ENCODE assay signal across 33 cellular contexts in the genomic region with DNA sequence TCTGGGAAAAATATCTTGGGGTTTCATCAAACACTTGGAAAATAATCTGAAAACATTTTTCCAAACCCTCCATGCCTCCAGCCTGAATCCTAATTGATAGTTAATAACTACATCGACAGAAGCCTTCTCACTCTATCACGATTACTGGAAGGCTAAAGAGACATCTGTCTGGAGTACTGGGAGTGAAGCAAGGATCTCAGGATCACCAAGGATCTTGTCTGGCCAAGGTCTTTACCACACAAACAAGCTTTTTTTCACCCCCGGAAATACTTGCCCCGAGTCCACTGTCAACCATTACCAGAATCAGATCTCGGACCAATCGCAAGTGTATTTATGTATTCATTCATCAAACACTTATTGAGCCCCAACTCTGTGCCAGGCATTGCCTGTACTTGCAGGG. TPM values are rescaled to one million over a fixed set of nuclear protein-coding genes. Genes with fewer than 3 reads are reported as not detected.
"Had no signal": no experiment of that assay in that cellular context is flagged by ENCODE, and none has a peak within 500 bp of the region (broad histone marks: within the 10 kb centered on the region; RNA-seq: fewer than 3 reads in every experiment).

No MANE protein-coding gene starts in this region.

- H3K36me3 ChIP-seq: breast epithelium, MG63, Peyer's patch, SJSA1, WERI-Rb-1 had no signal

- H3K27me3 ChIP-seq: body of pancreas, breast epithelium, MG63, Peyer's patch, SJSA1 had no signal

- H3K9me3 ChIP-seq: body of pancreas, breast epithelium, MG63, Peyer's patch, SJSA1 had no signal

- H3K9me3 Mint-ChIP-seq: activated CD4-positive, alpha-beta T cell treated with anti-CD3 and anti-CD28 coated beads, Interleukin-2, amount 10 ng/mL, durations not matched to agents 24 days and 14 days; activated naive CD4-positive, alpha-beta T cell treated with anti-CD3 and anti-CD28 coated beads, Interleukin-2, amount 50 U/mL, for 24 hours; activated naive CD8-positive, alpha-beta T cell treated with anti-CD3 and anti-CD28 coated beads, Interleukin-2, amount 10 ng/mL, durations not matched to agents 7 days and 5 days; activated T-cell treated with anti-CD3 and anti-CD28 coated beads, Interleukin-2, amount 50 U/mL, for 24 hours; activated T-helper 2 cell treated with anti-CD3 and anti-CD28 coated beads, Interferon-gamma antibody, Interleukin-2, Interleukin-4, amounts not matched to agents 10 μg/mL and 5 μg/mL and 100 μg/mL, durations not matched to agents 14 hours and 24 hours and 36 hours; T-cell had no signal

- DNase-seq: activated CD4-positive, alpha-beta T cell treated with anti-CD3 and anti-CD28 coated beads, Interleukin-2, amount 10 ng/mL, durations not matched to agents 24 days and 14 days; activated CD4-positive, alpha-beta T cell treated with anti-CD3 and anti-CD28 coated beads, Interleukin-2, amount 50 U/mL, for 4 hours; activated CD8-positive, alpha-beta T cell treated with anti-CD3 and anti-CD28 coated beads, Interleukin-2, amount 10 ng/mL, durations not matched to agents 7 days and 5 days; activated gamma-delta T cell; activated naive CD4-positive, alpha-beta T cell treated with Interleukin-2 at 50 U/mL for 16 hours; activated naive CD8-positive, alpha-beta T cell treated with anti-CD3 and anti-CD28 coated beads, Interleukin-2, amount 10 ng/mL, durations not matched to agents 7 days and 5 days; activated T-cell treated with anti-CD3 and anti-CD28 coated beads, Interleukin-2, amount 50 U/mL, for 24 hours; body of pancreas; Kasumi-1; KG1; MG63; NCI-H1048; NCI-H1105 treated with DMSO at 0.1 percent for 48 hours; NCI-H1436; NCI-H187; NCI-H2081; NCI-H345; NCI-H510A; NCI-H526; NCI-H748 treated with DMSO at 0.1 percent for 48 hours; NK-92 treated with Interleukin-12 subunit alpha and Interleukin-12 subunit beta, amount 100 ng/mL, for 24 hours; PC-3; Peyer's patch; RPMI8226; SHP77 treated with DMSO at 0.1 percent for 48 hours; T-cell; T-helper 17 cell; WERI-Rb-1 had no signal

- H3K4me1 ChIP-seq: breast epithelium, SJSA1 had no signal

- ATAC-seq: activated CD8-positive, alpha-beta T cell treated with anti-CD3 and anti-CD28 coated beads, Interleukin-2, amount 10 ng/mL, durations not matched to agents 7 days and 5 days; body of pancreas; PC-3; SK-N-SH treated with all-trans-retinoic acid at 6 μM for 48 hours; T-cell; T-helper 17 cell had no signal

- H3K27me3 Mint-ChIP-seq: activated CD4-positive, alpha-beta T cell treated with anti-CD3 and anti-CD28 coated beads, Interleukin-2, amount 10 ng/mL, durations not matched to agents 24 days and 14 days; activated naive CD4-positive, alpha-beta T cell treated with anti-CD3 and anti-CD28 coated beads, Interleukin-2, amount 50 U/mL, for 24 hours; activated naive CD8-positive, alpha-beta T cell treated with anti-CD3 and anti-CD28 coated beads, Interleukin-2, amount 10 ng/mL, durations not matched to agents 7 days and 5 days; activated T-cell treated with anti-CD3 and anti-CD28 coated beads, Interleukin-2, amount 50 U/mL, for 24 hours; T-cell; T-helper 17 cell had no signal

- H3K36me3 Mint-ChIP-seq: activated naive CD8-positive, alpha-beta T cell treated with anti-CD3 and anti-CD28 coated beads, Interleukin-2, amount 10 ng/mL, durations not matched to agents 7 days and 5 days; T-cell had no signal

- H3K27ac ChIP-seq: body of pancreas, breast epithelium, SJSA1, WERI-Rb-1 had no signal

- H3K27ac Mint-ChIP-seq: activated CD4-positive, alpha-beta T cell treated with anti-CD3 and anti-CD28 coated beads, Interleukin-2, amount 10 ng/mL, durations not matched to agents 24 days and 14 days; activated CD8-positive, alpha-beta T cell treated with anti-CD3 and anti-CD28 coated beads, Interleukin-2, amount 10 ng/mL, durations not matched to agents 7 days and 5 days; activated naive CD4-positive, alpha-beta T cell treated with anti-CD3 and anti-CD28 coated beads, Interleukin-2, amount 50 U/mL, for 24 hours; activated naive CD8-positive, alpha-beta T cell treated with anti-CD3 and anti-CD28 coated beads, Interleukin-2, amount 10 ng/mL, durations not matched to agents 7 days and 5 days; activated T-cell treated with anti-CD3 and anti-CD28 coated beads, Interleukin-2, amount 50 U/mL, for 24 hours; activated T-helper 2 cell treated with anti-CD3 and anti-CD28 coated beads, Interferon-gamma antibody, Interleukin-2, Interleukin-4, amounts not matched to agents 10 μg/mL and 5 μg/mL and 100 μg/mL, durations not matched to agents 14 hours and 24 hours and 36 hours; T-cell; T-helper 17 cell had no signal

- H3K4me1 Mint-ChIP-seq: activated CD4-positive, alpha-beta T cell treated with anti-CD3 and anti-CD28 coated beads, Interleukin-2, amount 10 ng/mL, durations not matched to agents 24 days and 14 days; activated naive CD4-positive, alpha-beta T cell treated with anti-CD3 and anti-CD28 coated beads, Interleukin-2, amount 50 U/mL, for 24 hours; activated naive CD8-positive, alpha-beta T cell treated with anti-CD3 and anti-CD28 coated beads, Interleukin-2, amount 10 ng/mL, durations not matched to agents 7 days and 5 days; T-cell had no signal

- H3K4me3 Mint-ChIP-seq: activated CD4-positive, alpha-beta T cell treated with anti-CD3 and anti-CD28 coated beads, Interleukin-2, amount 10 ng/mL, durations not matched to agents 24 days and 14 days; activated CD8-positive, alpha-beta T cell treated with anti-CD3 and anti-CD28 coated beads, Interleukin-2, amount 10 ng/mL, durations not matched to agents 7 days and 5 days; activated naive CD4-positive, alpha-beta T cell treated with anti-CD3 and anti-CD28 coated beads, Interleukin-2, amount 50 U/mL, for 24 hours; activated naive CD8-positive, alpha-beta T cell treated with anti-CD3 and anti-CD28 coated beads, Interleukin-2, amount 10 ng/mL, durations not matched to agents 7 days and 5 days; activated T-cell treated with anti-CD3 and anti-CD28 coated beads, Interleukin-2, amount 50 U/mL, for 24 hours; T-cell; T-helper 17 cell had no signal

- H3K4me3 ChIP-seq: body of pancreas, breast epithelium, MG63, Peyer's patch, SJSA1 had no signal

RNA-seq across cellular contexts. Expression of a gene that starts 28.3 kb away (rescaled TPM):
- total RNA-seq: activated CD8-positive, alpha-beta T cell treated with anti-CD3 and anti-CD28 coated beads, Interleukin-2, amount 10 ng/mL, durations not matched to agents 7 days and 5 days had no signal
